8 cellular contexts compared by ENCODE assay signal in genomic region chr15:72784233-72784876, GRCh38. TPM values are rescaled to one million over a fixed set of nuclear protein-coding genes. Genes with fewer than 3 reads are reported as not detected.
DNase-seq lines count a peak whose midpoint lies in the region; ATAC-seq, FAIRE-seq and TF ChIP-seq lines count a peak whose summit lies in the region.

No MANE protein-coding gene starts in this region.

- H3K4me3 Mint-ChIP-seq in activated naive CD8-positive, alpha-beta T cell treated with anti-CD3 and anti-CD28 coated beads for 36 hours, result peak overlapping the region; percentile 92

- 18 to 22% methylated on average over 16 of the region's 16 CpGs for WGBS in heart right ventricle, 2 donors
- WGBS in pancreas, 2 donors, result 8 to 9% methylated on average over 16 of the region's 16 CpGs

- intact Hi-C loops in heart right ventricle (cut with DNase I), result loop anchor here in 7 of 10 donors (2.0 to 10.0 kb wide), 5 partner anchors 268 to 490 kb away; partner anchors contain the start of gene NEO1 (in 2 of the 7)
- intact Hi-C loops in pancreas (cut with DNase I), result loop anchor here in 1 of 3 donors (10.0 kb wide), 1 partner anchor 290 kb away; no protein-coding TSS in a partner anchor

- H3K4me3 ChIP-seq in heart right ventricle, result peak overlapping the region; percentile 63 to 100 (median 92)
- H3K4me3 ChIP-seq in pancreas, result peak overlapping the region; percentile 75 to 100 (median 95)

- no peaks in the 10 kb centered on the region for H3K27me3 Mint-ChIP-seq in activated naive CD8-positive, alpha-beta T cell treated with anti-CD3 and anti-CD28 coated beads for 36 hours

- DNase-seq in D341Med (ENCODE audit: low spot score), result peak; percentile 70
- DNase-seq in HT-29 (ENCODE audit: low spot score), result peak; percentile 92
- DNase-seq in NCI-H82 treated with DMSO at 0.1 percent for 48 hours (lab: John Stamatoyannopoulos, UW; ENCODE audit: unreplicated experiment), result peak; percentile 39
- no peak for DNase-seq in activated naive CD8-positive, alpha-beta T cell treated with anti-CD3 and anti-CD28 coated beads for 36 hours
- peak in 1 of 2 donors; percentile 70 for DNase-seq in heart right ventricle
- DNase-seq in pancreas, result peak in 1 of 6 donors; percentile 16

- H3K9me3 Mint-ChIP-seq in activated naive CD8-positive, alpha-beta T cell treated with anti-CD3 and anti-CD28 coated beads for 36 hours, result no peaks in the 10 kb centered on the region

- H3K4me1 ChIP-seq in heart right ventricle (peaks cover 0 to 43% (median 24%) of the 10 kb centered on the region in 9 donors), pancreas (peaks cover 10 to 24% (median 13%) of the 10 kb centered on the region in 3 donors)

- peak overlapping the region; percentile 90 for H3K27ac Mint-ChIP-seq in activated naive CD8-positive, alpha-beta T cell treated with anti-CD3 and anti-CD28 coated beads for 36 hours

- TF ChIP-seq CTCF in heart right ventricle (IDR thresholded peaks at IDR 0.05) (peak in 8 of 9 donors; percentile 8 to 68 (median 61)), pancreas (IDR thresholded peaks at IDR 0.05) (peak in 2 of 4 donors; percentile 17 to 33)

- ATAC-seq in GM19395 (IDR thresholded peaks at IDR 0.05; ENCODE audit: unreplicated experiment), result peak; percentile 34
- ATAC-seq in heart right ventricle, result peak; percentile 18 to 76 (median 51)
- ATAC-seq in pancreas, result peak; percentile 47 to 69 (median 58)
- ATAC-seq in GM18861 (IDR thresholded peaks at IDR 0.05; ENCODE audit: unreplicated experiment), result no peak

- peaks cover 0 to under 1% (median 0%) of the 10 kb centered on the region in 7 donors for H3K27me3 ChIP-seq in heart right ventricle
- no peaks in the 10 kb centered on the region for H3K27me3 ChIP-seq in pancreas

- peaks cover 0 to 17% (median 0%) of the 10 kb centered on the region in 9 donors for H3K36me3 ChIP-seq in heart right ventricle
- no peaks in the 10 kb centered on the region for H3K36me3 ChIP-seq in pancreas

- H3K9me3 ChIP-seq in heart right ventricle (no peaks in the 10 kb centered on the region), pancreas (no peaks in the 10 kb centered on the region)

- peaks cover 26% of the 10 kb centered on the region for H3K36me3 Mint-ChIP-seq in activated naive CD8-positive, alpha-beta T cell treated with anti-CD3 and anti-CD28 coated beads for 36 hours

- FAIRE-seq in pancreas (lab: Jason Lieb, UNC), result no peak

- peak overlapping the region; percentile 77 to 99 (median 94) for H3K27ac ChIP-seq in heart right ventricle
- H3K27ac ChIP-seq in pancreas, result peak overlapping the region; percentile 76 to 94 (median 88)

- H3K4me1 Mint-ChIP-seq in activated naive CD8-positive, alpha-beta T cell treated with anti-CD3 and anti-CD28 coated beads for 36 hours, result peaks cover 33% of the 10 kb centered on the region

RNA-seq across cellular contexts. Expression of gene ADPGK, which starts 0.8 kb away (rescaled TPM):
- 90.1 and 109 TPM in 2 replicates for total RNA-seq in HT-29 (2014; rRNA removed; shearing (Covaris generic))
- 10 to 100 TPM; 66.0 to 69.9 TPM for total RNA-seq in activated naive CD8-positive, alpha-beta T cell treated with anti-CD3 and anti-CD28 coated beads for 36 hours
- 10 to 100 TPM in 6 of 10 donors, 1 to 10 TPM in 4; 6.4 to 21.8 (median 10.4) TPM for total RNA-seq in heart right ventricle
- polyA plus RNA-seq in heart right ventricle, result 10 to 100 TPM; 12.2 to 22.8 TPM
- total RNA-seq in pancreas, result 10 to 100 TPM; 22.9 to 32.9 (median 25.6) TPM
- 10 to 100 TPM; 32.6 to 43.3 TPM for polyA plus RNA-seq in pancreas
